In the genomic region with DNA sequence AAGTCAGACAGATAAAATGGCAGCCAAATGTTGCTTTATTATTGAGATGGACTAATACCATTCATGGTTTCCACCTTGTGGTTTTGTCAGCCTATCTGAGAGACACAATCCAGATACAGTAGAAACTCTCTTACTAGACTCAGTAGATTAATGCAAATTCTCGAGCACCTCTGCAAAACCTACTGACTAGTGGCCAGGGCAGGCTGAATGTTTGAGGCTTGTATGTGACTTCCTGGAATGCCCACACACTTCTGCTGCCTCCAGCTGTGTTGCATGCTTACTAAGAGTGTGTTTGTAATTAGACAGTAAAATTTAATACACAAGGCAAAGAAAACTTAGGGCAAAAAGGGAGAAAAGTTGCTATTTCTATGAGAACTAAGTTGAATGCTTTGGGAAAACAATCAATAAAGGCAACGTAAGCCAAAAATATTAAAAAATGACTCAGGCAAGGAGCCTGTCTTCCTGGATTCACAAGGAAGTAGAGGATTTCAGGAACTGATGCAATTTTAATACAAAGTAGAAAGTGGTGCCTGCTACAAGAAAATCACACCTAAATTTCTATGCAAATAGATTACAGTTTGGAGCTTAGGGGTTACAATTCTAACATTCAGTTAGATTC, we compare ENCODE assay signal across 10 cellular contexts. TPM values are rescaled to one million over a fixed set of nuclear protein-coding genes. Genes with fewer than 3 reads are reported as not detected.
A peak's percentile ranks its signal among the peaks of the same experiment; 100 is the strongest.
DNase-seq lines count a peak whose midpoint lies in the region; ATAC-seq, FAIRE-seq and TF ChIP-seq lines count a peak whose summit lies in the region.
"Had no signal": no experiment of that assay in that cellular context is flagged by ENCODE, and none has a peak within 500 bp of the region (broad histone marks: within the 10 kb centered on the region; RNA-seq: fewer than 3 reads in every experiment).

No MANE protein-coding gene starts in this region.

- FAIRE-seq in H54 (lab: Jason Lieb, UNC), result no peak

- peaks cover 20% of the 10 kb centered on the region for H3K4me1 Mint-ChIP-seq in dendritic cell treated with granulocyte-macrophage colony-stimulating factor and Interleukin-4, amounts not matched to agents 40 ng/mL and 50 ng/mL, for 4 days (ENCODE audit: low read depth)

- intact Hi-C loops in dendritic cell treated with granulocyte-macrophage colony-stimulating factor and Interleukin-4, amounts not matched to agents 40 ng/mL and 50 ng/mL, for 4 days (cut with micrococcal nuclease), result loop anchor here (5.0 to 10.0 kb wide), 5 partner anchors 55 to 1552 kb away; no protein-coding TSS in a partner anchor
- intact Hi-C loops in right cardiac atrium (cut with DNase I), result no loop called here

- no peak overlapping the region for H3K9ac ChIP-seq in SK-N-SH

- ATAC-seq in GM21423 (IDR thresholded peaks at IDR 0.05; ENCODE audit: unreplicated experiment) (peak; percentile 79), HG03442 (IDR thresholded peaks at IDR 0.05; ENCODE audit: unreplicated experiment) (peak; percentile 91), right cardiac atrium (no peak)
- ATAC-seq: effector memory CD8-positive, alpha-beta T cell had no signal

- WGBS in SK-N-SH (ENCODE audit: low lambda C conversion rate), result 54% methylated on average over 2 of the region's 2 CpGs
- WGBS in right cardiac atrium, result 39% methylated on average over 2 of the region's 2 CpGs

- CTCF ChIA-PET in SK-N-SH (lab: Yijun Ruan, JAX), result interaction anchor here (0.6 to 3.8 kb wide), 10 partner anchors 25 to 1555 kb away, joined by 3 to 68 read pairs (median 12); no protein-coding TSS in a partner anchor

- no peaks in the 10 kb centered on the region for H3K9me2 ChIP-seq in SK-N-SH

- no peaks in the 10 kb centered on the region for H3K9me3 Mint-ChIP-seq in dendritic cell treated with granulocyte-macrophage colony-stimulating factor and Interleukin-4, amounts not matched to agents 40 ng/mL and 50 ng/mL, for 4 days
- H3K9me3 Mint-ChIP-seq: effector memory CD8-positive, alpha-beta T cell had no signal

- no peaks in the 10 kb centered on the region for H3F3A ChIP-seq in SK-N-SH (replicated peaks; ENCODE audit: insufficient read depth)

- H3K4me3 ChIP-seq in GM06990 (replicated peaks; ENCODE audit: low read depth, low read length) (no peak overlapping the region), SK-N-SH (ENCODE audit: low read depth in 2 of 2, low read length in 1 of 2) (no peak overlapping the region), right cardiac atrium (ENCODE audit: low read length) (no peak overlapping the region)

- H2AFZ ChIP-seq in SK-N-SH (ENCODE audit: low read depth), result no peak overlapping the region

- H3K27me3 ChIP-seq in GM06990 (replicated peaks; ENCODE audit: control insufficient read depth, insufficient read depth, low read length), result no peaks in the 10 kb centered on the region
- no peaks in the 10 kb centered on the region for H3K27me3 ChIP-seq in SK-N-SH (ENCODE audit: insufficient read depth)
- no peaks in the 10 kb centered on the region for H3K27me3 ChIP-seq in right cardiac atrium (ENCODE audit: control insufficient read depth, insufficient read depth)

- TF ChIP-seq POLR2A in H54 (IDR thresholded peaks at IDR 0.05; ENCODE audit: low read depth, low read length), result no peak

- DNase-seq in GM06990 (ENCODE audit: extremely low read depth, insufficient read length) (peak; percentile 12), SK-N-SH (no peak), NCI-H2171 treated with DMSO at 0.1 percent for 48 hours (lab: John Stamatoyannopoulos, UW) (no peak), right cardiac atrium (no peak), H54 (ENCODE audit: insufficient read length, low spot score) (no peak)
- DNase-seq: effector memory CD8-positive, alpha-beta T cell had no signal

- H4K20me1 ChIP-seq in SK-N-SH (ENCODE audit: insufficient read depth), result no peaks in the 10 kb centered on the region

- no peak overlapping the region for H3K4me2 ChIP-seq in SK-N-SH

- H3K9me3 ChIP-seq in SK-N-SH, result no peaks in the 10 kb centered on the region
- H3K9me3 ChIP-seq in right cardiac atrium (ENCODE audit: control insufficient read depth, low read length), result no peaks in the 10 kb centered on the region

- H3K27ac ChIP-seq in SK-N-SH (ENCODE audit: low read depth in 2 of 2, low read length in 1 of 2) (no peak overlapping the region), right cardiac atrium (ENCODE audit: low read length) (no peak overlapping the region)

- H3K27me3 Mint-ChIP-seq in dendritic cell treated with granulocyte-macrophage colony-stimulating factor and Interleukin-4, amounts not matched to agents 40 ng/mL and 50 ng/mL, for 4 days, result no peaks in the 10 kb centered on the region
- H3K27me3 Mint-ChIP-seq: progenitor cell of endocrine pancreas had no signal

- H3K4me1 ChIP-seq in SK-N-SH (ENCODE audit: control insufficient read depth in 1 of 2, insufficient read depth in 2 of 2, low read depth in 1 of 2, low read length in 1 of 2) (no peaks in the 10 kb centered on the region), right cardiac atrium (ENCODE audit: control insufficient read depth, insufficient read depth, low read length) (no peaks in the 10 kb centered on the region)

- H3K27ac Mint-ChIP-seq in dendritic cell treated with granulocyte-macrophage colony-stimulating factor and Interleukin-4, amounts not matched to agents 40 ng/mL and 50 ng/mL, for 4 days, result peak overlapping the region; percentile 43
- H3K27ac Mint-ChIP-seq: effector memory CD8-positive, alpha-beta T cell; progenitor cell of endocrine pancreas had no signal

- no peak for TF ChIP-seq EP300 in SK-N-SH (IDR thresholded peaks at IDR 0.05; ENCODE audit: borderline replicate concordance in 1 of 2, low read depth in 1 of 2, low read length in 1 of 2)

- POLR2A ChIA-PET in SK-N-SH (lab: Yijun Ruan, JAX), result no interaction called here

- TF ChIP-seq RAD21 in SK-N-SH (IDR thresholded peaks at IDR 0.05; ENCODE audit: low read length), result no peak

- H3K4me3 Mint-ChIP-seq in dendritic cell treated with granulocyte-macrophage colony-stimulating factor and Interleukin-4, amounts not matched to agents 40 ng/mL and 50 ng/mL, for 4 days, result no peak overlapping the region
- H3K4me3 Mint-ChIP-seq: effector memory CD8-positive, alpha-beta T cell had no signal

- H3K79me2 ChIP-seq in SK-N-SH (ENCODE audit: insufficient read depth), result no peaks in the 10 kb centered on the region

- H3K36me3 ChIP-seq in GM06990 (ENCODE audit: control insufficient read depth, insufficient read depth, low read length), result no peaks in the 10 kb centered on the region
- no peaks in the 10 kb centered on the region for H3K36me3 ChIP-seq in SK-N-SH (replicated peaks in 1 of 2; ENCODE audit: control insufficient read depth in 1 of 2, insufficient read depth in 2 of 2, low read length in 1 of 2)

- TF ChIP-seq CTCF in GM06990 (IDR thresholded peaks at IDR 0.05; ENCODE audit: insufficient read depth, low read length, poor library complexity, severe bottlenecking), result no peak
- TF ChIP-seq CTCF in SK-N-SH (IDR thresholded peaks at IDR 0.05), result no peak

- H3K36me3 Mint-ChIP-seq in dendritic cell treated with granulocyte-macrophage colony-stimulating factor and Interleukin-4, amounts not matched to agents 40 ng/mL and 50 ng/mL, for 4 days (ENCODE audit: low read depth), result no peaks in the 10 kb centered on the region

TF ChIP-seq in SK-N-SH, 30 proteins besides CTCF, POLR2A, EP300 and RAD21 (continues in another document):
- TF ChIP-seq JUND (IDR thresholded peaks at IDR 0.05), result no peak
- no peak for TF ChIP-seq MXI1 (IDR thresholded peaks at IDR 0.05; ENCODE audit: low read depth, low read length)
- TF ChIP-seq CHD2 (IDR thresholded peaks at IDR 0.05; ENCODE audit: low read length, partially characterized antibody), result no peak
- no peak for TF ChIP-seq SIN3A (IDR thresholded peaks at IDR 0.05; ENCODE audit: borderline replicate concordance, low read depth, low read length)
- TF ChIP-seq GABPA (IDR thresholded peaks at IDR 0.05; ENCODE audit: low read depth), result no peak
- TF ChIP-seq, protein P1, sequence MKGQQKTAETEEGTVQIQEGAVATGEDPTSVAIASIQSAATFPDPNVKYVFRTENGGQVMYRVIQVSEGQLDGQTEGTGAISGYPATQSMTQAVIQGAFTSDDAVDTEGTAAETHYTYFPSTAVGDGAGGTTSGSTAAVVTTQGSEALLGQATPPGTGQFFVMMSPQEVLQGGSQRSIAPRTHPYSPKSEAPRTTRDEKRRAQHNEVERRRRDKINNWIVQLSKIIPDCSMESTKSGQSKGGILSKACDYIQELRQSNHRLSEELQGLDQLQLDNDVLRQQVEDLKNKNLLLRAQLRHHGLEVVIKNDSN (IDR thresholded peaks at IDR 0.05; ENCODE audit: borderline replicate concordance, low read depth), result no peak
- no peak for TF ChIP-seq TEAD4 (IDR thresholded peaks at IDR 0.05; ENCODE audit: borderline replicate concordance, insufficient read depth)
- TF ChIP-seq FOSL2 (IDR thresholded peaks at IDR 0.05; ENCODE audit: borderline replicate concordance, low read depth), result no peak
- TF ChIP-seq, protein P2, sequence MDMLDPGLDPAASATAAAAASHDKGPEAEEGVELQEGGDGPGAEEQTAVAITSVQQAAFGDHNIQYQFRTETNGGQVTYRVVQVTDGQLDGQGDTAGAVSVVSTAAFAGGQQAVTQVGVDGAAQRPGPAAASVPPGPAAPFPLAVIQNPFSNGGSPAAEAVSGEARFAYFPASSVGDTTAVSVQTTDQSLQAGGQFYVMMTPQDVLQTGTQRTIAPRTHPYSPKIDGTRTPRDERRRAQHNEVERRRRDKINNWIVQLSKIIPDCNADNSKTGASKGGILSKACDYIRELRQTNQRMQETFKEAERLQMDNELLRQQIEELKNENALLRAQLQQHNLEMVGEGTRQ (IDR thresholded peaks at IDR 0.05; ENCODE audit: borderline replicate concordance, low read depth, low read length), result no peak
- TF ChIP-seq NRF1 (IDR thresholded peaks at IDR 0.05; ENCODE audit: low read depth, low read length), result no peak
- TF ChIP-seq RXRA (IDR thresholded peaks at IDR 0.05; ENCODE audit: borderline replicate concordance, low read depth), result no peak

RNA-seq across cellular contexts. Expression of gene CCNG1, which starts 30.3 kb away (rescaled TPM):
- 49.0 and 62.0 TPM in 2 replicates for polyA plus RNA-seq in SK-N-SH (2012; rRNA removed)
- polyA plus RNA-seq in SK-N-SH (2012; cell fraction: cytosol; rRNA removed), result 83.5 and 112 TPM in 2 replicates
- polyA plus RNA-seq in SK-N-SH (2012; cell fraction: nucleus; rRNA removed), result 38.1 and 75.6 TPM in 2 replicates
- 100 to 1,000 TPM in 2 of 4 donors, 10 to 100 TPM in 2; 88.5 to 116 (median 99.4) TPM for total RNA-seq in right cardiac atrium
- polyA plus RNA-seq in right cardiac atrium, result 77.4 TPM

RNA-seq across cellular contexts. Expression of gene NUDCD2, which starts 52.8 kb away (rescaled TPM):
- 7.8 and 8.6 TPM in 2 replicates for polyA plus RNA-seq in SK-N-SH (2012; rRNA removed)
- polyA plus RNA-seq in SK-N-SH (2012; cell fraction: cytosol; rRNA removed), result 10.5 and 13.4 TPM in 2 replicates
- 5.4 and 10.4 TPM in 2 replicates for polyA plus RNA-seq in SK-N-SH (2012; cell fraction: nucleus; rRNA removed)
- 10 to 100 TPM; 12.9 to 17.3 (median 14.9) TPM for total RNA-seq in right cardiac atrium
- 4.2 TPM for polyA plus RNA-seq in right cardiac atrium

RNA-seq across cellular contexts. Expression of gene HMMR, which starts 53.3 kb away (rescaled TPM):
- 7.7 and 7.8 TPM in 2 replicates for polyA plus RNA-seq in SK-N-SH (2012; rRNA removed)
- polyA plus RNA-seq in SK-N-SH (2012; cell fraction: cytosol; rRNA removed), result 10.7 and 13.1 TPM in 2 replicates
- 3.2 and 5.6 TPM in 2 replicates for polyA plus RNA-seq in SK-N-SH (2012; cell fraction: nucleus; rRNA removed)
- total RNA-seq in right cardiac atrium, result 1 to 10 TPM in 2 of 4 donors, under 1 TPM in 2; 0.39 to 1.5 (median 0.84) TPM
- 0.34 TPM for polyA plus RNA-seq in right cardiac atrium

Comparison
In these comparisons a context has a peak if more than half of its experiments do, and no peak if none do; other contexts are left out.
1. ATAC-seq: peak in GM21423 (single experiment) and HG03442 (single experiment); none in right cardiac atrium (0 of 2).